In genomic region chr6:115363379-115363778, GRCh38 we compare ENCODE assay signal across 18 cellular contexts.
DNase-seq lines count a peak whose midpoint lies in the region; ATAC-seq and TF ChIP-seq lines count a peak whose summit lies in the region.
"Had no signal": no experiment of that assay in that cellular context is flagged by ENCODE, and none has a peak within 500 bp of the region (broad histone marks: within the 10 kb centered on the region; RNA-seq: fewer than 3 reads in every experiment).

No MANE protein-coding gene starts in this region.

- intact Hi-C loops in upper lobe of right lung (cut with DNase I) (no loop called here), aorta (cut with DNase I) (no loop called here)

- peaks cover 11% of the 10 kb centered on the region for H3K9me3 Mint-ChIP-seq in activated CD8-positive, alpha-beta memory T cell treated with anti-CD3 and anti-CD28 coated beads, Interleukin-2, amount 10 ng/mL, durations not matched to agents 7 days and 5 days (ENCODE audit: low read depth)

- no peaks in the 10 kb centered on the region for H3K4me1 Mint-ChIP-seq in activated CD8-positive, alpha-beta memory T cell treated with anti-CD3 and anti-CD28 coated beads, Interleukin-2, amount 10 ng/mL, durations not matched to agents 7 days and 5 days
- H3K4me1 Mint-ChIP-seq: natural killer cell; stimulated activated naive CD8-positive, alpha-beta T cell treated with anti-CD3 and anti-CD28 coated beads, Interleukin-15, amount 100 ng/mL, for 72 hours had no signal

- H3K9me3 ChIP-seq in upper lobe of right lung (no peaks in the 10 kb centered on the region), aorta (ENCODE audit: control insufficient read depth, low read length) (no peaks in the 10 kb centered on the region)
- H3K9me3 ChIP-seq: Peyer's patch, right lobe of liver had no signal

- H3K27ac Mint-ChIP-seq in activated CD8-positive, alpha-beta memory T cell treated with anti-CD3 and anti-CD28 coated beads, Interleukin-2, amount 10 ng/mL, durations not matched to agents 7 days and 5 days, result no peak overlapping the region
- H3K27ac Mint-ChIP-seq: natural killer cell; stimulated activated naive CD8-positive, alpha-beta T cell treated with anti-CD3 and anti-CD28 coated beads, Interleukin-15, amount 100 ng/mL, for 72 hours had no signal

- H3K4me3 ChIP-seq in upper lobe of right lung, result no peak overlapping the region
- no peak overlapping the region for H3K4me3 ChIP-seq in aorta (ENCODE audit: low read length in 2 of 2)
- H3K4me3 ChIP-seq: breast epithelium, Peyer's patch, right lobe of liver had no signal

- no peak for DNase-seq in activated CD8-positive, alpha-beta memory T cell treated with anti-CD3 and anti-CD28 coated beads, Interleukin-2, amount 10 ng/mL, durations not matched to agents 7 days and 5 days
- DNase-seq in kidney tubule cell (ENCODE audit: low spot score) (no peak), upper lobe of right lung (no peak), aorta (no peak)
- DNase-seq: activated CD4-positive, alpha-beta T cell treated with anti-CD3 and anti-CD28 coated beads, Interleukin-2, amount 50 U/mL, for 1 hour; activated effector memory CD4-positive, alpha-beta T cell treated with Interleukin-2 at 50 U/mL for 16 hours; DND-41; left cardiac atrium; natural killer cell; Peyer's patch; right lobe of liver; stimulated activated naive CD8-positive, alpha-beta T cell treated with anti-CD3 and anti-CD28 coated beads, Interleukin-15, amount 100 ng/mL, for 72 hours had no signal

- no peak for TF ChIP-seq CTCF in upper lobe of right lung (IDR thresholded peaks at IDR 0.05)

- H3K4me1 ChIP-seq in upper lobe of right lung, result no peaks in the 10 kb centered on the region
- H3K4me1 ChIP-seq in aorta (ENCODE audit: control insufficient read depth in 1 of 2, insufficient read depth in 2 of 2, low read length in 2 of 2), result no peaks in the 10 kb centered on the region
- H3K4me1 ChIP-seq: breast epithelium, Peyer's patch, right lobe of liver had no signal

- H3K27me3 Mint-ChIP-seq in activated CD8-positive, alpha-beta memory T cell treated with anti-CD3 and anti-CD28 coated beads, Interleukin-2, amount 10 ng/mL, durations not matched to agents 7 days and 5 days, result no peaks in the 10 kb centered on the region
- H3K27me3 Mint-ChIP-seq: stimulated activated naive CD8-positive, alpha-beta T cell treated with anti-CD3 and anti-CD28 coated beads, Interleukin-15, amount 100 ng/mL, for 72 hours had no signal

- H3K36me3 Mint-ChIP-seq in activated CD8-positive, alpha-beta memory T cell treated with anti-CD3 and anti-CD28 coated beads, Interleukin-2, amount 10 ng/mL, durations not matched to agents 7 days and 5 days, result no peaks in the 10 kb centered on the region

- ATAC-seq in GM18517 (IDR thresholded peaks at IDR 0.05; ENCODE audit: unreplicated experiment), result peak; percentile 90
- peak; percentile 74 for ATAC-seq in GM19467 (IDR thresholded peaks at IDR 0.05; ENCODE audit: unreplicated experiment)
- ATAC-seq in HG02840 (IDR thresholded peaks at IDR 0.05; ENCODE audit: low FRiP score, unreplicated experiment), result peak; percentile 64
- peak; percentile 90 for ATAC-seq in HG03457 (IDR thresholded peaks at IDR 0.05; ENCODE audit: unreplicated experiment)
- no peak for ATAC-seq in activated CD8-positive, alpha-beta memory T cell treated with anti-CD3 and anti-CD28 coated beads, Interleukin-2, amount 10 ng/mL, durations not matched to agents 7 days and 5 days
- ATAC-seq in upper lobe of right lung, result no peak
- no peak for ATAC-seq in aorta (ENCODE audit: low FRiP score)
- ATAC-seq: left cardiac atrium; natural killer cell; right lobe of liver; stimulated activated naive CD8-positive, alpha-beta T cell treated with anti-CD3 and anti-CD28 coated beads, Interleukin-15, amount 100 ng/mL, for 72 hours had no signal

- H3K4me3 Mint-ChIP-seq in activated CD8-positive, alpha-beta memory T cell treated with anti-CD3 and anti-CD28 coated beads, Interleukin-2, amount 10 ng/mL, durations not matched to agents 7 days and 5 days, result no peak overlapping the region
- H3K4me3 Mint-ChIP-seq: natural killer cell; stimulated activated naive CD8-positive, alpha-beta T cell treated with anti-CD3 and anti-CD28 coated beads, Interleukin-15, amount 100 ng/mL, for 72 hours had no signal

- CTCF ChIA-PET in activated CD8-positive, alpha-beta memory T cell treated with anti-CD3 and anti-CD28 coated beads, Interleukin-2, amount 10 ng/mL, durations not matched to agents 7 days and 5 days (lab: Charles Lee), result no interaction called here

- WGBS in aorta, 2 donors, result 91 to 93% methylated on average over 4 of the region's 4 CpGs

- no peak overlapping the region for H3K27ac ChIP-seq in upper lobe of right lung
- H3K27ac ChIP-seq in aorta (ENCODE audit: low read depth in 1 of 2, low read length in 2 of 2), result no peak overlapping the region
- H3K27ac ChIP-seq: breast epithelium, HL-60, Peyer's patch, right lobe of liver had no signal

- H3K27me3 ChIP-seq in upper lobe of right lung (no peaks in the 10 kb centered on the region), aorta (ENCODE audit: control insufficient read depth in 1 of 2, insufficient read depth in 2 of 2, low read length in 1 of 2) (no peaks in the 10 kb centered on the region)
- H3K27me3 ChIP-seq: breast epithelium, Peyer's patch, right lobe of liver had no signal

- no peaks in the 10 kb centered on the region for H3K36me3 ChIP-seq in upper lobe of right lung
- no peaks in the 10 kb centered on the region for H3K36me3 ChIP-seq in aorta (ENCODE audit: control insufficient read depth in 1 of 2, insufficient read depth in 2 of 2, low read length in 1 of 2)
- H3K36me3 ChIP-seq: breast epithelium, Peyer's patch, right lobe of liver had no signal

Comparison
In these comparisons a context has a peak if more than half of its experiments do, and no peak if none do; other contexts are left out.
1. ATAC-seq: peak in GM18517 (single experiment), GM19467 (single experiment), HG02840 (single experiment) and HG03457 (single experiment); none in activated CD8-positive, alpha-beta memory T cell treated with anti-CD3 and anti-CD28 coated beads, Interleukin-2, amount 10 ng/mL, durations not matched to agents 7 days and 5 days (single experiment), upper lobe of right lung (single experiment) and aorta (single experiment).